ENCODE assay signal across 8 cellular contexts in genomic region chr17:32141690-32142037, GRCh38. TPM values are rescaled to one million over a fixed set of nuclear protein-coding genes. Genes with fewer than 3 reads are reported as not detected.
DNase-seq lines count a peak whose midpoint lies in the region; ATAC-seq and TF ChIP-seq lines count a peak whose summit lies in the region.

No MANE protein-coding gene starts in this region.

- peak overlapping the region; percentile 67 to 97 (median 85) for H3K4me3 ChIP-seq in heart left ventricle
- H3K4me3 ChIP-seq in skeletal muscle cell (ENCODE audit: low read depth, low read length): peak overlapping the region; percentile 96

- H3K27me3 Mint-ChIP-seq in WTC11 (ENCODE audit: low read depth): no peaks in the 10 kb centered on the region; the same call in none of the 2 replicates

- intact Hi-C loops in heart left ventricle (cut with DNase I): loop anchor here in 2 of 10 donors (2.0 to 5.0 kb wide), 3 partner anchors 15 to 135 kb away; partner anchors contain the start of gene LRRC37B (in 2 of the 2)

- DNase-seq in WTC11 (ENCODE audit: low spot score) (no peak), heart left ventricle (no peak), skeletal muscle cell (ENCODE audit: low read depth) (no peak), NOMO-1 treated with dmso at 0.1 percent for 144 hours (lab: John Stamatoyannopoulos, UW; ENCODE audit: unreplicated experiment) (no peak), superior temporal gyrus (ENCODE audit: extremely low spot score) (no peak), NCI-H526 treated with DMSO at 0.1 percent for 48 hours (lab: John Stamatoyannopoulos, UW) (no peak)
- no peak for DNase-seq in stimulated activated CD4-positive, alpha-beta T cell treated with anti-CD3 and anti-CD28 coated beads, Interleukin-12 subunit alpha, Interleukin-12 subunit beta, amount 100 ng/mL, for 4 hours

- H3K27me3 ChIP-seq in heart left ventricle: no peaks in the 10 kb centered on the region

- TF ChIP-seq CTCF in WTC11 (IDR thresholded peaks at IDR 0.05) (no peak), heart left ventricle (IDR thresholded peaks at IDR 0.05) (no peak)

- POLR2A ChIA-PET in WTC11 (lab: Charles Lee): interaction anchor here (0.6 kb wide), 1 partner anchor 261 kb away, joined by 3 read pairs; no protein-coding TSS in a partner anchor

- no peaks in the 10 kb centered on the region for H3K9me3 ChIP-seq in heart left ventricle

- 15 to 28% (median 22%) methylated on average over 12 of the region's 12 CpGs for WGBS in heart left ventricle, 4 donors

- H3K4me3 Mint-ChIP-seq in WTC11: peak overlapping the region; percentile 81

- TF ChIP-seq POLR2A in heart left ventricle (IDR thresholded peaks at IDR 0.05): no peak

- no peaks in the 10 kb centered on the region for H3K36me3 Mint-ChIP-seq in WTC11

- CTCF ChIA-PET in WTC11 (lab: Charles Lee): interaction anchor here (0.8 to 8.6 kb wide), 7 partner anchors 15 to 302 kb away, joined by 3 to 76 read pairs (median 4); partner anchors contain the start of genes LRRC37B and PSMD11

- ATAC-seq in GM19467 (IDR thresholded peaks at IDR 0.05; ENCODE audit: unreplicated experiment): peak; percentile 5
- ATAC-seq in WTC11: no peak
- peak in 3 of 4 donors; percentile 1 to 4 (median 2) for ATAC-seq in heart left ventricle

- peak overlapping the region; percentile 85 to 99 (median 94) for H3K27ac ChIP-seq in heart left ventricle

- H3K4me1 Mint-ChIP-seq in WTC11: peaks cover 25% of the 10 kb centered on the region

- H3K27ac Mint-ChIP-seq in WTC11: peak overlapping the region; percentile 41; the same call in 1 of the 2 replicates

- peaks cover 0 to 4% (median 0%) of the 10 kb centered on the region in 9 donors for H3K36me3 ChIP-seq in heart left ventricle

- peaks cover 0 to 61% (median 17%) of the 10 kb centered on the region in 12 donors for H3K4me1 ChIP-seq in heart left ventricle

- no peaks in the 10 kb centered on the region for H3K9me3 Mint-ChIP-seq in WTC11

TF ChIP-seq in WTC11, 78 proteins besides CTCF, POLR2A, EP300 and RAD21:
- TF ChIP-seq HMGXB4 (CRISPR knock-in tag; IDR thresholded peaks at IDR 0.05): no peak
- TF ChIP-seq TCF7 (CRISPR knock-in tag; IDR thresholded peaks at IDR 0.05; ENCODE audit: low read depth): no peak
- no peak for TF ChIP-seq SMAD4 (CRISPR knock-in tag; IDR thresholded peaks at IDR 0.05)
- no peak for TF ChIP-seq NR1H2 (CRISPR knock-in tag; IDR thresholded peaks at IDR 0.05)
- no peak for TF ChIP-seq TP53 (CRISPR knock-in tag; IDR thresholded peaks at IDR 0.05)
- TF ChIP-seq, protein P1, sequence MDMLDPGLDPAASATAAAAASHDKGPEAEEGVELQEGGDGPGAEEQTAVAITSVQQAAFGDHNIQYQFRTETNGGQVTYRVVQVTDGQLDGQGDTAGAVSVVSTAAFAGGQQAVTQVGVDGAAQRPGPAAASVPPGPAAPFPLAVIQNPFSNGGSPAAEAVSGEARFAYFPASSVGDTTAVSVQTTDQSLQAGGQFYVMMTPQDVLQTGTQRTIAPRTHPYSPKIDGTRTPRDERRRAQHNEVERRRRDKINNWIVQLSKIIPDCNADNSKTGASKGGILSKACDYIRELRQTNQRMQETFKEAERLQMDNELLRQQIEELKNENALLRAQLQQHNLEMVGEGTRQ (CRISPR knock-in tag; IDR thresholded peaks at IDR 0.05): no peak
- TF ChIP-seq ZNF317 (CRISPR knock-in tag; IDR thresholded peaks at IDR 0.05; ENCODE audit: borderline replicate concordance, low read depth): no peak
- TF ChIP-seq, protein P2, sequence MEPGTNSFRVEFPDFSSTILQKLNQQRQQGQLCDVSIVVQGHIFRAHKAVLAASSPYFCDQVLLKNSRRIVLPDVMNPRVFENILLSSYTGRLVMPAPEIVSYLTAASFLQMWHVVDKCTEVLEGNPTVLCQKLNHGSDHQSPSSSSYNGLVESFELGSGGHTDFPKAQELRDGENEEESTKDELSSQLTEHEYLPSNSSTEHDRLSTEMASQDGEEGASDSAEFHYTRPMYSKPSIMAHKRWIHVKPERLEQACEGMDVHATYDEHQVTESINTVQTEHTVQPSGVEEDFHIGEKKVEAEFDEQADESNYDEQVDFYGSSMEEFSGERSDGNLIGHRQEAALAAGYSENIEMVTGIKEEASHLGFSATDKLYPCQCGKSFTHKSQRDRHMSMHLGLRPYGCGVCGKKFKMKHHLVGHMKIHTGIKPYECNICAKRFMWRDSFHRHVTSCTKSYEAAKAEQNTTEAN (CRISPR knock-in tag; IDR thresholded peaks at IDR 0.05): no peak
- TF ChIP-seq ZNF219 (CRISPR knock-in tag; IDR thresholded peaks at IDR 0.05; ENCODE audit: borderline replicate concordance): no peak
- TF ChIP-seq CREB1 (CRISPR knock-in tag; IDR thresholded peaks at IDR 0.05): no peak
- TF ChIP-seq ZNF232 (CRISPR knock-in tag; IDR thresholded peaks at IDR 0.05): no peak
- TF ChIP-seq ATF2 (CRISPR knock-in tag; IDR thresholded peaks at IDR 0.05; ENCODE audit: borderline replicate concordance, low read depth): no peak
- TF ChIP-seq, protein P3, sequence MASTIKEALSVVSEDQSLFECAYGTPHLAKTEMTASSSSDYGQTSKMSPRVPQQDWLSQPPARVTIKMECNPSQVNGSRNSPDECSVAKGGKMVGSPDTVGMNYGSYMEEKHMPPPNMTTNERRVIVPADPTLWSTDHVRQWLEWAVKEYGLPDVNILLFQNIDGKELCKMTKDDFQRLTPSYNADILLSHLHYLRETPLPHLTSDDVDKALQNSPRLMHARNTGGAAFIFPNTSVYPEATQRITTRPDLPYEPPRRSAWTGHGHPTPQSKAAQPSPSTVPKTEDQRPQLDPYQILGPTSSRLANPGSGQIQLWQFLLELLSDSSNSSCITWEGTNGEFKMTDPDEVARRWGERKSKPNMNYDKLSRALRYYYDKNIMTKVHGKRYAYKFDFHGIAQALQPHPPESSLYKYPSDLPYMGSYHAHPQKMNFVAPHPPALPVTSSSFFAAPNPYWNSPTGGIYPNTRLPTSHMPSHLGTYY (CRISPR knock-in tag; IDR thresholded peaks at IDR 0.05): no peak
- TF ChIP-seq NFE2L1 (CRISPR knock-in tag; IDR thresholded peaks at IDR 0.05): no peak

RNA-seq across cellular contexts. Expression of gene RHOT1, which starts 0.6 kb away (rescaled TPM):
- 28.9 to 32.8 TPM (median 32.4 TPM) in 3 replicates for total RNA-seq in WTC11 (2021)
- total RNA-seq in heart left ventricle: 10 to 100 TPM; 41.5 to 76.8 (median 54.4) TPM
- polyA plus RNA-seq in heart left ventricle: 10 to 100 TPM; 43.5 to 53.5 TPM
